Comparison of ENCODE assay signal across 21 cellular contexts in the genomic region with DNA sequence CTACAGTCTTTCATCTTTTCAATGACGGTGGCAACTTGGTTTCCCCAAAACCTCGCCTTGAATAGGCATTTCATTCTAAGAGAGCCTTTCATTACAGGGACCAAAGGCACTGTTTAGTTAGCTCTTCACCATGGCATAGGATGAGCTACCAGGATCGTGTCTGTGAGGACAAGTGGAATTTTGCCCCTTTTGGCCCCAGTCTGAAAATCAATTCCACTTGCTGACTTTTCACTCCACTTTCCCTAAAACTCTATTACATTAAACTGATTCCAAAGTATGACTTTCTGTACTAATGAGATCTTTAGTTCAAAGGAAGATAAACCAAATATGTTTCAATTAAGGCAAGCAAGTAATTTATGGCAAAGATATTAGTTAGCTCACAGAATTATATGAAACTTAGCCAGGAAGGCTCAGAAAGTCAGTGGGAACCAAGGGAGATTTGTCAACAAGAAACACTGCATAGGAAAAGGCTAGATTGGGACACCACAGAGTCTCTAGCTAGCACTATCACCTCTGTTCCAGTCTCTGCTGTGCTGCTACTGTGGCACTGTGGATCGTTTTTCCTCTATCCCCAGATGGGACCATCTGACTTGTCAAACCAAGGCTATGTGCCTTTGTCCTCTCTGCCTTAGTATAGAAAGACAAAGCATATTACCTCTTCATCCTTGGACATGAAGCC.
DNase-seq lines count a peak whose midpoint lies in the region; ATAC-seq and TF ChIP-seq lines count a peak whose summit lies in the region.
"Had no signal": no experiment of that assay in that cellular context is flagged by ENCODE, and none has a peak within 500 bp of the region (broad histone marks: within the 10 kb centered on the region; RNA-seq: fewer than 3 reads in every experiment).

No MANE protein-coding gene starts in this region.

- intact Hi-C loops in OCI-LY7 (cut with micrococcal nuclease; ENCODE audit: unreplicated experiment), result no loop called here

- no peaks in the 10 kb centered on the region for H3K9me2 ChIP-seq in OCI-LY7 (ENCODE audit: insufficient read depth, low read length)

- no peak overlapping the region for H3K27ac ChIP-seq in OCI-LY7 (ENCODE audit: low read depth, low read length, poor library complexity, severe bottlenecking)
- H3K27ac ChIP-seq: HL-60 had no signal

- no peaks in the 10 kb centered on the region for H4K20me1 ChIP-seq in OCI-LY7 (ENCODE audit: insufficient read depth, low read length)

- no peaks in the 10 kb centered on the region for H3K36me3 ChIP-seq in OCI-LY7 (ENCODE audit: insufficient read depth, low read length)
- H3K36me3 ChIP-seq in endocrine pancreas (ENCODE audit: control insufficient read depth, insufficient read depth, low read length), result no peaks in the 10 kb centered on the region
- H3K36me3 ChIP-seq: BE2C had no signal

- CTCF ChIA-PET in OCI-LY7 (lab: Charles Lee; ENCODE audit: unreplicated experiment), result no interaction called here

- no peaks in the 10 kb centered on the region for H3K9me3 ChIP-seq in OCI-LY7 (ENCODE audit: low read length)
- no peaks in the 10 kb centered on the region for H3K9me3 ChIP-seq in endocrine pancreas (ENCODE audit: control insufficient read depth, low read length)
- H3K9me3 ChIP-seq: BE2C had no signal

- no peaks in the 10 kb centered on the region for H3K27me3 ChIP-seq in endocrine pancreas (ENCODE audit: control insufficient read depth, insufficient read depth, low read length)
- H3K27me3 ChIP-seq: BE2C had no signal

- H3K4me3 ChIP-seq in OCI-LY7 (ENCODE audit: low read depth, low read length, poor library complexity, severe bottlenecking) (no peak overlapping the region), endocrine pancreas (ENCODE audit: control insufficient read depth, insufficient read depth, low read length) (peak overlapping the region; percentile 83)
- H3K4me3 ChIP-seq: GM23338, K562 had no signal

- H3K4me1 ChIP-seq in OCI-LY7 (ENCODE audit: insufficient read depth, low read length, poor library complexity, severe bottlenecking), result peaks cover 17% of the 10 kb centered on the region
- H3K4me1 ChIP-seq in endocrine pancreas (ENCODE audit: control insufficient read depth, insufficient read depth, low read length), result peaks cover 10% of the 10 kb centered on the region
- H3K4me1 ChIP-seq: BE2C had no signal

- no peaks in the 10 kb centered on the region for H3K36me3 Mint-ChIP-seq in type B pancreatic cell
- H3K36me3 Mint-ChIP-seq: CD14-positive monocyte; CD4-positive, alpha-beta memory T cell had no signal

- no peak overlapping the region for H3K27ac Mint-ChIP-seq in type B pancreatic cell
- H3K27ac Mint-ChIP-seq: CD14-positive monocyte; CD4-positive, alpha-beta memory T cell; GM23338; HFFc6 had no signal

- no peak for TF ChIP-seq CTCF in OCI-LY7 (conservative IDR thresholded peaks at IDR 0.05; ENCODE audit: low read length)
- TF ChIP-seq CTCF in type B pancreatic cell (conservative IDR thresholded peaks at IDR 0.05), result no peak

- H3K9me3 Mint-ChIP-seq in type B pancreatic cell, result peaks cover 8% of the 10 kb centered on the region
- H3K9me3 Mint-ChIP-seq: CD14-positive monocyte, GM23338, HFFc6 had no signal

- peak overlapping the region; percentile 7; the same call in 1 of the 2 replicates for H2AFZ ChIP-seq in OCI-LY7 (ENCODE audit: low read length)
- H2AFZ ChIP-seq: GM23338 had no signal

- H3K4me2 ChIP-seq in OCI-LY7 (ENCODE audit: low read length), result no peak overlapping the region
- H3K4me2 ChIP-seq: GM23338 had no signal

- H3K79me2 ChIP-seq in OCI-LY7 (ENCODE audit: insufficient read depth, low read depth, low read length), result no peaks in the 10 kb centered on the region

- no peak overlapping the region for H3K9ac ChIP-seq in endocrine pancreas (ENCODE audit: control insufficient read depth, insufficient read depth, low read length)

- peak; percentile 49 for ATAC-seq in left lobe of liver
- ATAC-seq in HG02885 (IDR thresholded peaks at IDR 0.05; ENCODE audit: poor library complexity, unreplicated experiment), result no peak
- ATAC-seq in HG03196 (IDR thresholded peaks at IDR 0.05; ENCODE audit: unreplicated experiment), result no peak
- ATAC-seq: GM23338, HCT116, K562 had no signal

- H3K4me1 Mint-ChIP-seq in type B pancreatic cell (ENCODE audit: unreplicated experiment), result peaks cover 10% of the 10 kb centered on the region
- H3K4me1 Mint-ChIP-seq: CD14-positive monocyte; CD4-positive, alpha-beta memory T cell; GM23338 had no signal

- DNase-seq in OCI-LY7 (ENCODE audit: low spot score) (no peak), left lobe of liver (ENCODE audit: low spot score) (no peak), type B pancreatic cell (ENCODE audit: extremely low spot score, unreplicated experiment) (no peak)
- DNase-seq in stimulated activated CD4-positive, alpha-beta T cell treated with anti-CD3 and anti-CD28 coated beads, Interleukin-15, amount 100 ng/mL, for 24 hours, result no peak
- DNase-seq: ACHN; BE2C; CD4-positive, alpha-beta memory T cell; DMS153; DMS79; GDM1; H7; HFFc6; IMR-90 had no signal

- no TSS peak for BruUV-seq in OCI-LY7 (replicated peaks; lab: Mats Ljungman, UMichigan)

- H3K27me3 Mint-ChIP-seq in type B pancreatic cell, result no peaks in the 10 kb centered on the region
- H3K27me3 Mint-ChIP-seq: CD4-positive, alpha-beta memory T cell had no signal

- peak overlapping the region; percentile 10 for H3K4me3 Mint-ChIP-seq in type B pancreatic cell
- H3K4me3 Mint-ChIP-seq: CD14-positive monocyte; CD4-positive, alpha-beta memory T cell; GM23338; HFFc6 had no signal

- POLR2A ChIA-PET in OCI-LY7 (lab: Charles Lee), result interaction anchor here (0.6 to 1.6 kb wide), 4 partner anchors 19 to 485 kb away, joined by 3 to 6 read pairs (median 4); no protein-coding TSS in a partner anchor
